Comparison of ENCODE assay signal across 1 cellular context in the genomic region with DNA sequence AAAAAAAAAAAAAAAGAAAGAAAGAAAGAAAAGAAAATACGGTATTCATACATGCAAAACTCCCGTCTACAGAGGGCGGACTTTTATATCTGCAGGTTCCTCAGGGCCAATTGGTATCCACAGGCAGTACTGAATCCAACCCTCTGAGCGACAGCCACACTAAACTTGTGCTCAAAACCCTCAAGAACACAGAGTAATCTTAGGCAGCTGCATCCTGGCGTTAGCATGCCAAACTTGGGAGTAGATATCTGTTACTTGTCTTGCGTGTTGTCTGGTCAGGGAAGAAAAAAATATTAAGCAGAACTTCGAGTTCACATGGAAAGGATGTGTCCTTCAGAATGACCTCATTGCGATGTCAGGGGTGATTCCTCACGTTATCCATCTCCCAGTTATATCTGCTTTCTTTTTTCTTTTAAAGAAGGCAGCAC.
TF ChIP-seq lines count a peak whose summit lies in the region.

No MANE protein-coding gene starts in this region.

TF ChIP-seq in SK-N-SH, 30 proteins besides CTCF, POLR2A, EP300 and RAD21 (continued from another document):
- TF ChIP-seq, protein P1, sequence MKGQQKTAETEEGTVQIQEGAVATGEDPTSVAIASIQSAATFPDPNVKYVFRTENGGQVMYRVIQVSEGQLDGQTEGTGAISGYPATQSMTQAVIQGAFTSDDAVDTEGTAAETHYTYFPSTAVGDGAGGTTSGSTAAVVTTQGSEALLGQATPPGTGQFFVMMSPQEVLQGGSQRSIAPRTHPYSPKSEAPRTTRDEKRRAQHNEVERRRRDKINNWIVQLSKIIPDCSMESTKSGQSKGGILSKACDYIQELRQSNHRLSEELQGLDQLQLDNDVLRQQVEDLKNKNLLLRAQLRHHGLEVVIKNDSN (IDR thresholded peaks at IDR 0.05; ENCODE audit: borderline replicate concordance, low read depth) = no peak
